15 cellular contexts compared by ENCODE assay signal in the genomic region with DNA sequence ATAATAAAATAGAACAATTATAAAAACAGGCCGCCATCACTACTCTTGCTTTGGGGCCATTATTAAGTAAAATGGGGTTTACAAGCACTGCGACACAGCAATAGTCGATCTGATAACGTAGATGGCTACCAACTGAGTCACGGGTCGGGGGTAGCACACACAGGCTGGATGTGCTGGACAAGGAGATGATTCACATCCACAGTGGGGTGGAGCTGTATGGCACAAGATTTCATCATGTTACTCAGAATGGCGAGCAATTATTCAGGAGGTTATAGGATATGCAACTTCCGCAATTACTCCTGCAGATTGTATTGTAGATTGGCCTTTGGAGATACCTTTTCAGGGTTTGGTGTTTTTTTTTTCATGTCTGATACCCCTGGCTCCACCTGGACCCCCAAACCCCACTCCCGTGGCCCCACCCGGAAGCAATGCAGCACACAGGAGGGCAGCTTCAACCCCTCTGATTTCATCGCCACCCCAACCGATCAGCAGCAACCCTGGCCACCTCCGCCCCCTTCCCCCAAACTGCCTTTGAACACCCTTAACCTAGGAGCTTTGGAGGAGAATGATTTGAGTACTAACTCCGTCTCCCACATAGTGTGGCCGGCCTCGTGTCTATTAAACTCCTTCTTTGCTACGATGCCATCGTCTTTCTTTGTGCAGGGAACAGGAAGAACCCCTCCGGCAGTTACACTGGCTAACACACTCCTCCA. TPM values are rescaled to one million over a fixed set of nuclear protein-coding genes. Genes with fewer than 3 reads are reported as not detected.
DNase-seq lines count a peak whose midpoint lies in the region; ATAC-seq, FAIRE-seq and TF ChIP-seq lines count a peak whose summit lies in the region.
"Had no signal": no experiment of that assay in that cellular context is flagged by ENCODE, and none has a peak within 500 bp of the region (broad histone marks: within the 10 kb centered on the region; RNA-seq: fewer than 3 reads in every experiment).

No MANE protein-coding gene starts in this region.

- no peaks in the 10 kb centered on the region for H3K36me3 ChIP-seq in SK-N-SH (replicated peaks in 1 of 2; ENCODE audit: control insufficient read depth in 1 of 2, insufficient read depth in 2 of 2, low read length in 1 of 2)

- H4K20me1 ChIP-seq in SK-N-SH (ENCODE audit: insufficient read depth), result no peaks in the 10 kb centered on the region

- ATAC-seq in GM19351 (IDR thresholded peaks at IDR 0.05; ENCODE audit: unreplicated experiment), result no peak
- ATAC-seq: T-helper 17 cell had no signal

- CTCF ChIA-PET in SK-N-SH (lab: Yijun Ruan, JAX), result interaction anchor here (1.6 to 3.2 kb wide), 4 partner anchors 10 to 47 kb away, joined by 6 to 20 read pairs (median 10); no protein-coding TSS in a partner anchor

- POLR2A ChIA-PET in SK-N-SH (lab: Yijun Ruan, JAX), result interaction anchor here (1.2 kb wide), 1 partner anchor 10 kb away, joined by 3 read pairs; no protein-coding TSS in a partner anchor

- H3K4me3 ChIP-seq in SK-N-SH (ENCODE audit: low read depth in 2 of 2, low read length in 1 of 2), result no peak overlapping the region
- H3K4me3 ChIP-seq in fibroblast of the aortic adventitia (ENCODE audit: low read depth, low read length), result no peak overlapping the region

- H2AFZ ChIP-seq in SK-N-SH (ENCODE audit: low read depth), result peak overlapping the region; percentile 53

- H3K4me1 ChIP-seq in SK-N-SH (ENCODE audit: control insufficient read depth in 1 of 2, insufficient read depth in 2 of 2, low read depth in 1 of 2, low read length in 1 of 2), result peaks cover 11 to 16% of the 10 kb centered on the region in 2 experiments; a peak in 2 of 4 replicates

- TF ChIP-seq EP300 in SK-N-SH (IDR thresholded peaks at IDR 0.05; ENCODE audit: borderline replicate concordance in 1 of 2, low read depth in 1 of 2, low read length in 1 of 2), result peak in 1 of 2 experiments; percentile 62; a peak in 1 of 4 replicates

- no peaks in the 10 kb centered on the region for H3K9me2 ChIP-seq in SK-N-SH

- H3K27ac ChIP-seq in SK-N-SH (ENCODE audit: low read depth in 2 of 2, low read length in 1 of 2), result peak overlapping the region; percentile 89 to 96

- TF ChIP-seq RAD21 in SK-N-SH (IDR thresholded peaks at IDR 0.05; ENCODE audit: low read length), result no peak

- H3K27ac Mint-ChIP-seq in activated naive CD4-positive, alpha-beta T cell treated with anti-CD3 and anti-CD28 coated beads, Interleukin-2, amount 50 U/mL, for 24 hours, result peak overlapping the region; percentile 59
- H3K27ac Mint-ChIP-seq: T-helper 17 cell had no signal

- no peaks in the 10 kb centered on the region for H3K27me3 Mint-ChIP-seq in activated naive CD4-positive, alpha-beta T cell treated with anti-CD3 and anti-CD28 coated beads, Interleukin-2, amount 50 U/mL, for 24 hours

- H3K79me2 ChIP-seq in SK-N-SH (ENCODE audit: insufficient read depth), result no peaks in the 10 kb centered on the region

- no peaks in the 10 kb centered on the region for H3K4me1 Mint-ChIP-seq in activated naive CD4-positive, alpha-beta T cell treated with anti-CD3 and anti-CD28 coated beads, Interleukin-2, amount 50 U/mL, for 24 hours
- H3K4me1 Mint-ChIP-seq: neural crest cell had no signal

- H3F3A ChIP-seq in SK-N-SH (replicated peaks; ENCODE audit: insufficient read depth), result peaks cover 10% of the 10 kb centered on the region

- H3K9me3 Mint-ChIP-seq in activated naive CD4-positive, alpha-beta T cell treated with anti-CD3 and anti-CD28 coated beads, Interleukin-2, amount 50 U/mL, for 24 hours, result no peaks in the 10 kb centered on the region
- H3K9me3 Mint-ChIP-seq: neural crest cell had no signal

- no peaks in the 10 kb centered on the region for H3K36me3 Mint-ChIP-seq in activated naive CD4-positive, alpha-beta T cell treated with anti-CD3 and anti-CD28 coated beads, Interleukin-2, amount 50 U/mL, for 24 hours

- H3K9me3 ChIP-seq in SK-N-SH, result no peaks in the 10 kb centered on the region

- no peak overlapping the region for H3K4me3 Mint-ChIP-seq in activated naive CD4-positive, alpha-beta T cell treated with anti-CD3 and anti-CD28 coated beads, Interleukin-2, amount 50 U/mL, for 24 hours
- H3K4me3 Mint-ChIP-seq: neural crest cell, T-helper 17 cell had no signal

- DNase-seq in activated naive CD4-positive, alpha-beta T cell treated with Interleukin-2 at 50 U/mL for 16 hours, result no peak
- no peak for DNase-seq in SK-N-SH
- peak; percentile 97 for DNase-seq in fibroblast of the aortic adventitia (ENCODE audit: low read depth)
- DNase-seq in urothelium cell line (ENCODE audit: low spot score), result peak; percentile 70
- DNase-seq in iPS-NIHi11 (ENCODE audit: low spot score), result no peak
- DNase-seq in NCI-H2196 (lab: John Stamatoyannopoulos, UW; ENCODE audit: unreplicated experiment), result no peak
- DNase-seq: activated T-cell treated with anti-CD3 and anti-CD28 coated beads for 4 hours; NCI-H2227 treated with DMSO at 0.1 percent for 48 hours; stimulated activated CD4-positive, alpha-beta T cell treated with anti-CD3 and anti-CD28 coated beads, Interleukin-2, amount 100 ng/mL, for 48 hours; T-helper 17 cell had no signal

- TF ChIP-seq CTCF in SK-N-SH (IDR thresholded peaks at IDR 0.05) (no peak), fibroblast of the aortic adventitia (IDR thresholded peaks at IDR 0.05; ENCODE audit: insufficient read depth, low read length) (no peak)

- FAIRE-seq in urothelium cell line (lab: Jason Lieb, UNC), result peak; percentile 80
- FAIRE-seq: A204.1, colon had no signal

- WGBS in SK-N-SH (ENCODE audit: low lambda C conversion rate), result 67% methylated on average over 19 of the region's 19 CpGs

- H3K4me2 ChIP-seq in SK-N-SH, result 0 out of 2 replicates have a peak overlapping the region, but pooled peaks have one; percentile 10

- H3K9ac ChIP-seq in SK-N-SH, result peak overlapping the region; percentile 37; the same call in 1 of the 2 replicates

- no peaks in the 10 kb centered on the region for H3K27me3 ChIP-seq in SK-N-SH (ENCODE audit: insufficient read depth)

TF ChIP-seq in SK-N-SH, 30 proteins besides CTCF, POLR2A, EP300 and RAD21 (continues in another document):
- TF ChIP-seq NFIC (IDR thresholded peaks at IDR 0.05; ENCODE audit: borderline replicate concordance) (peak; percentile 48; the same call in 1 of the 2 replicates), MEF2A (IDR thresholded peaks at IDR 0.05; ENCODE audit: borderline replicate concordance, low read depth) (no peak), FOSL2 (IDR thresholded peaks at IDR 0.05; ENCODE audit: borderline replicate concordance, low read depth) (peak; percentile 91; the same call in 1 of the 2 replicates), YY1 (IDR thresholded peaks at IDR 0.05; ENCODE audit: low read depth) (peak; percentile 65; the same call in 1 of the 2 replicates), JUND (IDR thresholded peaks at IDR 0.05) (peak; percentile 80), SIN3A (IDR thresholded peaks at IDR 0.05; ENCODE audit: borderline replicate concordance, low read depth, low read length) (no peak), ELF1 (IDR thresholded peaks at IDR 0.05) (no peak; the same call in 1 of the 2 replicates), RFX5 (IDR thresholded peaks at IDR 0.05; ENCODE audit: low read length) (no peak)
- TF ChIP-seq, protein P1, sequence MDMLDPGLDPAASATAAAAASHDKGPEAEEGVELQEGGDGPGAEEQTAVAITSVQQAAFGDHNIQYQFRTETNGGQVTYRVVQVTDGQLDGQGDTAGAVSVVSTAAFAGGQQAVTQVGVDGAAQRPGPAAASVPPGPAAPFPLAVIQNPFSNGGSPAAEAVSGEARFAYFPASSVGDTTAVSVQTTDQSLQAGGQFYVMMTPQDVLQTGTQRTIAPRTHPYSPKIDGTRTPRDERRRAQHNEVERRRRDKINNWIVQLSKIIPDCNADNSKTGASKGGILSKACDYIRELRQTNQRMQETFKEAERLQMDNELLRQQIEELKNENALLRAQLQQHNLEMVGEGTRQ (IDR thresholded peaks at IDR 0.05; ENCODE audit: borderline replicate concordance, low read depth, low read length), result no peak
- TF ChIP-seq, protein P2, sequence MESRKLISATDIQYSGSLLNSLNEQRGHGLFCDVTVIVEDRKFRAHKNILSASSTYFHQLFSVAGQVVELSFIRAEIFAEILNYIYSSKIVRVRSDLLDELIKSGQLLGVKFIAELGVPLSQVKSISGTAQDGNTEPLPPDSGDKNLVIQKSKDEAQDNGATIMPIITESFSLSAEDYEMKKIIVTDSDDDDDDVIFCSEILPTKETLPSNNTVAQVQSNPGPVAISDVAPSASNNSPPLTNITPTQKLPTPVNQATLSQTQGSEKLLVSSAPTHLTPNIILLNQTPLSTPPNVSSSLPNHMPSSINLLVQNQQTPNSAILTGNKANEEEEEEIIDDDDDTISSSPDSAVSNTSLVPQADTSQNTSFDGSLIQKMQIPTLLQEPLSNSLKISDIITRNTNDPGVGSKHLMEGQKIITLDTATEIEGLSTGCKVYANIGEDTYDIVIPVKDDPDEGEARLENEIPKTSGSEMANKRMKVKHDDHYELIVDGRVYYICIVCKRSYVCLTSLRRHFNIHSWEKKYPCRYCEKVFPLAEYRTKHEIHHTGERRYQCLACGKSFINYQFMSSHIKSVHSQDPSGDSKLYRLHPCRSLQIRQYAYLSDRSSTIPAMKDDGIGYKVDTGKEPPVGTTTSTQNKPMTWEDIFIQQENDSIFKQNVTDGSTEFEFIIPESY (IDR thresholded peaks at IDR 0.05; ENCODE audit: borderline replicate concordance, low read depth), result no peak; the same call in 1 of the 2 replicates
- TF ChIP-seq, protein P3, sequence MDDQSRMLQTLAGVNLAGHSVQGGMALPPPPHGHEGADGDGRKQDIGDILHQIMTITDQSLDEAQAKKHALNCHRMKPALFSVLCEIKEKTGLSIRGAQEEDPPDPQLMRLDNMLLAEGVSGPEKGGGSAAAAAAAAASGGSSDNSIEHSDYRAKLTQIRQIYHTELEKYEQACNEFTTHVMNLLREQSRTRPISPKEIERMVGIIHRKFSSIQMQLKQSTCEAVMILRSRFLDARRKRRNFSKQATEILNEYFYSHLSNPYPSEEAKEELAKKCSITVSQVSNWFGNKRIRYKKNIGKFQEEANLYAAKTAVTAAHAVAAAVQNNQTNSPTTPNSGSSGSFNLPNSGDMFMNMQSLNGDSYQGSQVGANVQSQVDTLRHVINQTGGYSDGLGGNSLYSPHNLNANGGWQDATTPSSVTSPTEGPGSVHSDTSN (IDR thresholded peaks at IDR 0.05), result peak; percentile 46

RNA-seq across cellular contexts. Expression of gene MLPH, which starts 21.4 kb away (rescaled TPM):
- polyA plus RNA-seq in SK-N-SH (2012; rRNA removed), result 84.8 and 93.6 TPM in 2 replicates
- 37.4 and 44.7 TPM in 2 replicates for polyA plus RNA-seq in SK-N-SH (2012; cell fraction: cytosol; rRNA removed)
- polyA plus RNA-seq in SK-N-SH (2012; cell fraction: nucleus; rRNA removed), result 348 and 369 TPM in 2 replicates
- total RNA-seq in fibroblast of the aortic adventitia (ENCODE audit: low replicate concordance), result 5.2 and 6.1 TPM in 2 replicates
- total RNA-seq: neural crest cell, T-helper 17 cell had no signal

RNA-seq across cellular contexts. Expression of gene COL6A3, which starts 51.7 kb away (rescaled TPM):
- 10.7 and 18.5 TPM in 2 replicates for polyA plus RNA-seq in SK-N-SH (2012; rRNA removed)
- polyA plus RNA-seq in SK-N-SH (2012; cell fraction: cytosol; rRNA removed), result 9.2 and 11.4 TPM in 2 replicates
- polyA plus RNA-seq in SK-N-SH (2012; cell fraction: nucleus; rRNA removed), result 16.1 and 17.7 TPM in 2 replicates
- total RNA-seq in fibroblast of the aortic adventitia (ENCODE audit: low replicate concordance), result 1,372 and 1,478 TPM in 2 replicates

Comparison
In these comparisons a context has a peak if more than half of its experiments do, and no peak if none do; other contexts are left out.
1. DNase-seq: peak in fibroblast of the aortic adventitia (single experiment) and urothelium cell line (single experiment); none in activated naive CD4-positive, alpha-beta T cell treated with Interleukin-2 at 50 U/mL for 16 hours (single experiment), SK-N-SH (single experiment), iPS-NIHi11 (single experiment) and NCI-H2196 (single experiment).